ENCODE assay signal across 17 cellular contexts in the genomic region with DNA sequence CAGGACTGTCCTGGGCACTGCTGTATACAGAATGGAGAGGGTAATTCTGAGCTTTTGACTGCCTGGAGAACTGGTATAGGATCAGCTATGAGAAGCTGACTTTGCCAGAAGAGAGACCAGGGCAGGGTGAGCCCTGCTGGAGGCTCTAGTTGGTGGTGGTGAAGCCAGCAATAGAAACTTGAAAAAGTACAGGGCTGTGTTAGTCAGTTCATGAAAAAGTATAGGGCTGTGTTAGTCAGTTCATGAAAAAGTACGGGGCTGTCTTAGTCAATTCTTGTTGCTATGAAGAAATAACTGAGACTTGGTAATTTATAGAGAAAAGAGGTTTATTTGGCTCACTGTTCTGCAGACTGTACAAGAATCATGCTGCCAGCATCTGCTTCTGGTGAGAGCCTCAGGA.
A peak's percentile ranks its signal among the peaks of the same experiment; 100 is the strongest.
DNase-seq lines count a peak whose midpoint lies in the region; ATAC-seq lines count a peak whose summit lies in the region.
"Had no signal": no experiment of that assay in that cellular context is flagged by ENCODE, and none has a peak within 500 bp of the region (broad histone marks: within the 10 kb centered on the region; RNA-seq: fewer than 3 reads in every experiment).

No MANE protein-coding gene starts in this region.

- H3K27me3 Mint-ChIP-seq in activated CD4-positive, alpha-beta T cell treated with anti-CD3 and anti-CD28 coated beads for 36 hours, result peaks cover 5% of the 10 kb centered on the region
- peaks cover 3% of the 10 kb centered on the region for H3K27me3 Mint-ChIP-seq in activated T-helper 17 cell treated with anti-CD3 and anti-CD28 coated beads, Interleukin-2, amount 50 U/mL, for 72 hours

- POLR2A ChIA-PET in activated CD4-positive, alpha-beta T cell treated with anti-CD3 and anti-CD28 coated beads for 36 hours (lab: Charles Lee), result interaction anchor here (0.5 kb wide), 1 partner anchor 374 kb away, joined by 3 read pairs; no protein-coding TSS in a partner anchor

- H3K4me1 Mint-ChIP-seq in activated CD4-positive, alpha-beta T cell treated with anti-CD3 and anti-CD28 coated beads for 36 hours, result no peaks in the 10 kb centered on the region
- H3K4me1 Mint-ChIP-seq in activated T-helper 17 cell treated with anti-CD3 and anti-CD28 coated beads, Interleukin-2, amount 50 U/mL, for 72 hours, result no peaks in the 10 kb centered on the region
- no peaks in the 10 kb centered on the region for H3K4me1 Mint-ChIP-seq in stimulated activated effector memory CD8-positive, alpha-beta T cell treated with anti-CD3 and anti-CD28 coated beads, Interleukin-12 subunit alpha, Interleukin-12 subunit beta, amount 100 ng/mL, for 72 hours
- H3K4me1 Mint-ChIP-seq: B cell had no signal

- H3K4me3 Mint-ChIP-seq in activated CD4-positive, alpha-beta T cell treated with anti-CD3 and anti-CD28 coated beads for 36 hours, result no peak overlapping the region
- no peak overlapping the region for H3K4me3 Mint-ChIP-seq in activated T-helper 17 cell treated with anti-CD3 and anti-CD28 coated beads, Interleukin-2, amount 50 U/mL, for 72 hours
- H3K4me3 Mint-ChIP-seq in stimulated activated effector memory CD8-positive, alpha-beta T cell treated with anti-CD3 and anti-CD28 coated beads, Interleukin-12 subunit alpha, Interleukin-12 subunit beta, amount 100 ng/mL, for 72 hours, result no peak overlapping the region
- H3K4me3 Mint-ChIP-seq: B cell; CD4-positive, alpha-beta T cell; CD8-positive, alpha-beta T cell had no signal

- H3K27ac Mint-ChIP-seq in activated CD4-positive, alpha-beta T cell treated with anti-CD3 and anti-CD28 coated beads for 36 hours, result no peak overlapping the region
- no peak overlapping the region for H3K27ac Mint-ChIP-seq in activated naive CD4-positive, alpha-beta T cell treated with anti-CD3 and anti-CD28 coated beads, Interleukin-2, amount 50 U/mL, for 72 hours
- H3K27ac Mint-ChIP-seq in activated T-helper 17 cell treated with anti-CD3 and anti-CD28 coated beads, Interleukin-2, amount 50 U/mL, for 72 hours, result peak overlapping the region; percentile 23
- no peak overlapping the region for H3K27ac Mint-ChIP-seq in stimulated activated effector memory CD8-positive, alpha-beta T cell treated with anti-CD3 and anti-CD28 coated beads, Interleukin-12 subunit alpha, Interleukin-12 subunit beta, amount 100 ng/mL, for 72 hours
- H3K27ac Mint-ChIP-seq: B cell; CD4-positive, alpha-beta T cell; CD8-positive, alpha-beta T cell had no signal

- H3K9me3 Mint-ChIP-seq in activated CD4-positive, alpha-beta T cell treated with anti-CD3 and anti-CD28 coated beads for 36 hours (ENCODE audit: low read depth), result no peaks in the 10 kb centered on the region
- H3K9me3 Mint-ChIP-seq in activated naive CD4-positive, alpha-beta T cell treated with anti-CD3 and anti-CD28 coated beads, Interleukin-2, amount 50 U/mL, for 72 hours, result peaks cover 0 to 7% of the 10 kb centered on the region in 2 donors
- H3K9me3 Mint-ChIP-seq in activated T-helper 17 cell treated with anti-CD3 and anti-CD28 coated beads, Interleukin-2, amount 50 U/mL, for 72 hours, result peaks cover 4% of the 10 kb centered on the region
- H3K9me3 Mint-ChIP-seq in stimulated activated effector memory CD8-positive, alpha-beta T cell treated with anti-CD3 and anti-CD28 coated beads, Interleukin-12 subunit alpha, Interleukin-12 subunit beta, amount 100 ng/mL, for 72 hours, result peaks cover 4% of the 10 kb centered on the region
- H3K9me3 Mint-ChIP-seq: CD4-positive, alpha-beta T cell; CD8-positive, alpha-beta T cell had no signal

- CTCF ChIA-PET in activated CD4-positive, alpha-beta T cell treated with anti-CD3 and anti-CD28 coated beads for 36 hours (lab: Charles Lee), result interaction anchor here (0.9 to 1.1 kb wide), 2 partner anchors 9 to 65 kb away, joined by 3 read pairs; no protein-coding TSS in a partner anchor

- no peak for DNase-seq in activated CD4-positive, alpha-beta T cell treated with anti-CD3 and anti-CD28 coated beads for 36 hours
- no peak for DNase-seq in activated CD4-positive, alpha-beta T cell treated with anti-CD3 and anti-CD28 coated beads, Interleukin-2, amount 50 U/mL, for 48 hours
- DNase-seq in activated naive CD4-positive, alpha-beta T cell treated with anti-CD3 and anti-CD28 coated beads, Interleukin-2, amount 50 U/mL, for 72 hours (ENCODE audit: low spot score in 2 of 2), result no peak
- DNase-seq in activated naive CD4-positive, alpha-beta T cell (lab: John Stamatoyannopoulos, UW), result no peak
- no peak for DNase-seq in stimulated activated effector memory CD8-positive, alpha-beta T cell treated with anti-CD3 and anti-CD28 coated beads, Interleukin-12 subunit alpha, Interleukin-12 subunit beta, amount 100 ng/mL, for 72 hours (ENCODE audit: low spot score in 2 of 2)
- no peak for DNase-seq in ecto neural progenitor cell (ENCODE audit: low spot score)
- DNase-seq: AML-193; Caco-2; Calu3; CD4-positive, alpha-beta T cell; CD8-positive, alpha-beta T cell; DMS79 treated with DMSO at 0.1 percent for 48 hours; GF-D8 had no signal

- ATAC-seq in activated CD4-positive, alpha-beta T cell treated with anti-CD3 and anti-CD28 coated beads for 36 hours, result peak; percentile 33
- ATAC-seq in activated naive CD4-positive, alpha-beta T cell treated with anti-CD3 and anti-CD28 coated beads, Interleukin-2, amount 50 U/mL, for 72 hours, result peak; percentile 24 to 83
- ATAC-seq in activated T-helper 17 cell treated with anti-CD3 and anti-CD28 coated beads, Interleukin-2, amount 50 U/mL, for 72 hours (replicated peaks), result peak; percentile 80
- peak; percentile 74 for ATAC-seq in stimulated activated effector memory CD8-positive, alpha-beta T cell treated with anti-CD3 and anti-CD28 coated beads, Interleukin-12 subunit alpha, Interleukin-12 subunit beta, amount 100 ng/mL, for 72 hours
- ATAC-seq in HG02885 (IDR thresholded peaks at IDR 0.05; ENCODE audit: poor library complexity, unreplicated experiment), result no peak
- ATAC-seq: A549; CD8-positive, alpha-beta T cell had no signal

- H3K36me3 Mint-ChIP-seq in activated CD4-positive, alpha-beta T cell treated with anti-CD3 and anti-CD28 coated beads for 36 hours (ENCODE audit: low read depth), result no peaks in the 10 kb centered on the region
- H3K36me3 Mint-ChIP-seq in activated naive CD4-positive, alpha-beta T cell treated with anti-CD3 and anti-CD28 coated beads, Interleukin-2, amount 50 U/mL, for 72 hours, result no peaks in the 10 kb centered on the region
- no peaks in the 10 kb centered on the region for H3K36me3 Mint-ChIP-seq in activated T-helper 17 cell treated with anti-CD3 and anti-CD28 coated beads, Interleukin-2, amount 50 U/mL, for 72 hours (ENCODE audit: low read depth)
- H3K36me3 Mint-ChIP-seq in stimulated activated effector memory CD8-positive, alpha-beta T cell treated with anti-CD3 and anti-CD28 coated beads, Interleukin-12 subunit alpha, Interleukin-12 subunit beta, amount 100 ng/mL, for 72 hours, result no peaks in the 10 kb centered on the region
- H3K36me3 Mint-ChIP-seq: CD8-positive, alpha-beta T cell had no signal

- intact Hi-C loops in activated CD4-positive, alpha-beta T cell treated with anti-CD3 and anti-CD28 coated beads for 36 hours (cut with DNase I, micrococcal nuclease), result no loop called here
